In the genomic region with DNA sequence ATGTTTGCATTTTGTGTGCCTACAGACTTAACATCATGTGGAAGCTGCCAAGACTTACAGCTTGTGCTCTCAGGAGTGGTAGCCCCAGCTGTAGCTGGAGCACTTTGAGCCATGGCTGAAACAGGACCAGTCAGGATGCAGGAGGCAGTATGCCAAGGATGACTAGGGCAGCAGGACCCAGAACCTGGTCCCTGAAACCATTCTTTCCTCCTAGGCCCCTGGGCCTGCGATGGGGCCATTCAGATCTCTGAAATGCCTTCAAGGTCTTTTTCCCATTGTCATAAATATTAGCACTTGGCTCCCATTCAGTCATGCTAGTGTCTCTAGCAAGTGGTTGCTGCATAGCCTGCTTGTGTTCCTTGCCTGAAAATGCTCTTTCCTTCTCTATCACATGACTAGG, we compare ENCODE assay signal across 24 cellular contexts.
"Had no signal": no experiment of that assay in that cellular context is flagged by ENCODE, and none has a peak within 500 bp of the region (broad histone marks: within the 10 kb centered on the region; RNA-seq: fewer than 3 reads in every experiment).

No MANE protein-coding gene starts in this region.

- H3K36me3 ChIP-seq: colonic mucosa, esophagus muscularis mucosa, esophagus squamous epithelium, gastrocnemius medialis, gastroesophageal sphincter, heart right ventricle had no signal

- ATAC-seq: effector memory CD8-positive, alpha-beta T cell; esophagus mucosa; foreskin keratinocyte; gastrocnemius medialis; gastroesophageal sphincter; heart left ventricle; heart right ventricle had no signal

- H3K27me3 ChIP-seq: colonic mucosa, dorsolateral prefrontal cortex, esophagus muscularis mucosa, esophagus squamous epithelium, gastrocnemius medialis, gastroesophageal sphincter, heart left ventricle, heart right ventricle had no signal

- H3K27ac Mint-ChIP-seq: dendritic cell treated with granulocyte-macrophage colony-stimulating factor and Interleukin-4, amounts not matched to agents 40 ng/mL and 50 ng/mL, for 4 days; effector memory CD8-positive, alpha-beta T cell had no signal

- H3K27me3 Mint-ChIP-seq: dendritic cell treated with granulocyte-macrophage colony-stimulating factor and Interleukin-4, amounts not matched to agents 40 ng/mL and 50 ng/mL, for 4 days had no signal

- H3K27ac ChIP-seq: colonic mucosa, coronary artery, dorsolateral prefrontal cortex, epithelial cell of prostate, esophagus muscularis mucosa, esophagus squamous epithelium, foreskin keratinocyte, gastrocnemius medialis, gastroesophageal sphincter, heart left ventricle, heart right ventricle had no signal

- DNase-seq: colonic mucosa; cortex of kidney; dermis blood vessel endothelial cell; dorsolateral prefrontal cortex; effector CD4-positive, alpha-beta T cell; effector CD8-positive, alpha-beta T cell; effector memory CD4-positive, alpha-beta T cell; effector memory CD8-positive, alpha-beta T cell; erythroblast; esophagus squamous epithelium; foreskin fibroblast; foreskin keratinocyte; foreskin melanocyte; gastrocnemius medialis; glutamatergic neuron; head of caudate nucleus; heart left ventricle; heart right ventricle had no signal

- H3K9me3 ChIP-seq: colonic mucosa, gastrocnemius medialis had no signal

- H3K4me1 ChIP-seq: colonic mucosa, esophagus muscularis mucosa, esophagus squamous epithelium, foreskin keratinocyte, gastrocnemius medialis, gastroesophageal sphincter, heart left ventricle, heart right ventricle had no signal

- H3K4me3 Mint-ChIP-seq: dendritic cell treated with granulocyte-macrophage colony-stimulating factor and Interleukin-4, amounts not matched to agents 40 ng/mL and 50 ng/mL, for 4 days; effector memory CD8-positive, alpha-beta T cell had no signal

- H3K4me3 ChIP-seq: colonic mucosa, coronary artery, dorsolateral prefrontal cortex, esophagus muscularis mucosa, esophagus squamous epithelium, gastrocnemius medialis, gastroesophageal sphincter, heart left ventricle, heart right ventricle had no signal
